Comparison of ENCODE assay signal across 13 cellular contexts in genomic region chr4:25973346-25973745, GRCh38. TPM values are rescaled to one million over a fixed set of nuclear protein-coding genes. Genes with fewer than 3 reads are reported as not detected.
DNase-seq lines count a peak whose midpoint lies in the region; TF ChIP-seq lines count a peak whose summit lies in the region.
"Had no signal": no experiment of that assay in that cellular context is flagged by ENCODE, and none has a peak within 500 bp of the region (broad histone marks: within the 10 kb centered on the region; RNA-seq: fewer than 3 reads in every experiment).

No MANE protein-coding gene starts in this region.

- no peaks in the 10 kb centered on the region for H3K36me3 Mint-ChIP-seq in activated CD4-positive, alpha-beta T cell treated with anti-CD3 and anti-CD28 coated beads, Interleukin-2, amount 10 ng/mL, durations not matched to agents 24 days and 14 days (ENCODE audit: low read depth)
- H3K36me3 Mint-ChIP-seq: CD14-positive monocyte; CD8-positive, alpha-beta T cell had no signal

- TF ChIP-seq CTCF in left ventricle myocardium inferior (IDR thresholded peaks at IDR 0.05; ENCODE audit: borderline replicate concordance): no peak

- no peaks in the 10 kb centered on the region for H3K9me3 Mint-ChIP-seq in activated CD4-positive, alpha-beta T cell treated with anti-CD3 and anti-CD28 coated beads, Interleukin-2, amount 10 ng/mL, durations not matched to agents 24 days and 14 days
- H3K9me3 Mint-ChIP-seq: CD8-positive, alpha-beta T cell had no signal

- H3K27me3 ChIP-seq in left ventricle myocardium inferior (ENCODE audit: low read depth) (no peaks in the 10 kb centered on the region), SJCRH30 (no peaks in the 10 kb centered on the region)

- H3K4me1 Mint-ChIP-seq in activated CD4-positive, alpha-beta T cell treated with anti-CD3 and anti-CD28 coated beads, Interleukin-2, amount 10 ng/mL, durations not matched to agents 24 days and 14 days: no peaks in the 10 kb centered on the region

- H3K4me3 Mint-ChIP-seq in activated CD4-positive, alpha-beta T cell treated with anti-CD3 and anti-CD28 coated beads, Interleukin-2, amount 10 ng/mL, durations not matched to agents 24 days and 14 days: no peak overlapping the region
- H3K4me3 Mint-ChIP-seq: CD14-positive monocyte; CD8-positive, alpha-beta T cell had no signal

- H3K4me3 ChIP-seq in left ventricle myocardium inferior (no peak overlapping the region), SJCRH30 (no peak overlapping the region)
- H3K4me3 ChIP-seq: GM23248 had no signal

- no peaks in the 10 kb centered on the region for H3K9me3 ChIP-seq in left ventricle myocardium inferior (replicated peaks)
- H3K9me3 ChIP-seq in SJCRH30 (replicated peaks): no peaks in the 10 kb centered on the region

- H3K36me3 ChIP-seq in left ventricle myocardium inferior (no peaks in the 10 kb centered on the region), SJCRH30 (no peaks in the 10 kb centered on the region)

- H3K27me3 Mint-ChIP-seq in activated CD4-positive, alpha-beta T cell treated with anti-CD3 and anti-CD28 coated beads, Interleukin-2, amount 10 ng/mL, durations not matched to agents 24 days and 14 days: peaks cover 4% of the 10 kb centered on the region

- H3K4me1 ChIP-seq in left ventricle myocardium inferior (peaks cover 28% of the 10 kb centered on the region), SJCRH30 (peaks cover 17% of the 10 kb centered on the region)

- DNase-seq in GM03348 (ENCODE audit: low spot score) (peak; percentile 16), left ventricle myocardium inferior (no peak), posterior vena cava (ENCODE audit: low spot score) (peak; percentile 69), head of caudate nucleus (no peak), SJCRH30 (no peak), SHP77 (lab: John Stamatoyannopoulos, UW) (no peak)
- no peak for DNase-seq in activated CD4-positive, alpha-beta T cell treated with anti-CD3 and anti-CD28 coated beads, Interleukin-2, amount 10 ng/mL, durations not matched to agents 24 days and 14 days
- DNase-seq: CD8-positive, alpha-beta T cell; COR-L47; DND-41; GDM1; GM23248 had no signal

- H3K27ac Mint-ChIP-seq in activated CD4-positive, alpha-beta T cell treated with anti-CD3 and anti-CD28 coated beads, Interleukin-2, amount 10 ng/mL, durations not matched to agents 24 days and 14 days: no peak overlapping the region
- H3K27ac Mint-ChIP-seq: CD14-positive monocyte; CD8-positive, alpha-beta T cell had no signal

- H3K27ac ChIP-seq in left ventricle myocardium inferior (replicated peaks) (peak overlapping the region; percentile 31), SJCRH30 (no peak overlapping the region)
- H3K27ac ChIP-seq: GM23248 had no signal

- intact Hi-C loops in left ventricle myocardium inferior (cut with micrococcal nuclease): no loop called here
- intact Hi-C loops in posterior vena cava (cut with DNase I): no loop called here
- intact Hi-C loops in head of caudate nucleus (cut with DNase I): no loop called here
- intact Hi-C loops in activated CD4-positive, alpha-beta T cell treated with anti-CD3 and anti-CD28 coated beads, Interleukin-2, amount 10 ng/mL, durations not matched to agents 24 days and 14 days (cut with micrococcal nuclease): no loop called here

RNA-seq across cellular contexts. Expression of gene SMIM20, which starts 59.3 kb away (rescaled TPM):
- total RNA-seq in left ventricle myocardium inferior (45.4 TPM), posterior vena cava (10 to 100 TPM; 19.5 to 22.8 TPM)
- 17.0 and 18.9 TPM in 2 replicates for total RNA-seq in activated CD4-positive, alpha-beta T cell treated with anti-CD3 and anti-CD28 coated beads, Interleukin-2, amount 10 ng/mL, durations not matched to agents 24 days and 14 days
- total RNA-seq in SJCRH30 (2014; rRNA removed; shearing (Covaris generic)): 40.6 and 49.1 TPM in 2 replicates

Comparison
In these comparisons a context has a peak if more than half of its experiments do, and no peak if none do; other contexts are left out.
1. DNase-seq: peak in GM03348 (single experiment) and posterior vena cava (single experiment); none in left ventricle myocardium inferior (single experiment), head of caudate nucleus (0 of 42), activated CD4-positive, alpha-beta T cell treated with anti-CD3 and anti-CD28 coated beads, Interleukin-2, amount 10 ng/mL, durations not matched to agents 24 days and 14 days (single experiment), SJCRH30 (0 of 2) and SHP77 (0 of 2).